In the genomic region with DNA sequence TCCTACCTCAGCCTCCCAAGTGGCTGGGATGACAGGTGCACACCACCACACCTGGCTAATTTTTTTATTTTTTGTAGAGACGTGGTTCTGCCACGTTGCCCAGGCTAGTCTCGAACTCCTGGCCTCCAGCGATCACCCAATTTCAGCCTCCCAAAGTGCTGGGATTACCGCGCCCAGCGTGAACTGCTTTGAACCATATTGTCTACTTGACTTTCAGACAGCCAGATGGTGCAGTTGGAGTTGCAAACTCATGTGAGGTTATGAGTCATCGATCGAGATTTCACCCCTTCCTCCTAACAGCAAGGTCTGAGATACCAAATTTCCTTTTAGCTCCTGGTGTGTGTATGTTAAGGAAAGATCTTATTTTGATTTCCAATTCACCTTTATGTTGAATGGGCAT, we compare ENCODE assay signal across 12 cellular contexts. TPM values are rescaled to one million over a fixed set of nuclear protein-coding genes. Genes with fewer than 3 reads are reported as not detected.
DNase-seq lines count a peak whose midpoint lies in the region; ATAC-seq and TF ChIP-seq lines count a peak whose summit lies in the region.
"Had no signal": no experiment of that assay in that cellular context is flagged by ENCODE, and none has a peak within 500 bp of the region (broad histone marks: within the 10 kb centered on the region; RNA-seq: fewer than 3 reads in every experiment).

No MANE protein-coding gene starts in this region.

- no peak overlapping the region for H3K4me3 Mint-ChIP-seq in activated CD8-positive, alpha-beta memory T cell treated with anti-CD3 and anti-CD28 coated beads, Interleukin-2, amount 10 ng/mL, durations not matched to agents 7 days and 5 days
- H3K4me3 Mint-ChIP-seq in activated CD8-positive, alpha-beta T cell treated with anti-CD3 and anti-CD28 coated beads for 36 hours, result no peak overlapping the region
- no peak overlapping the region for H3K4me3 Mint-ChIP-seq in endodermal cell
- H3K4me3 Mint-ChIP-seq: memory B cell; stimulated activated naive B cell treated with anti-CD40 and anti-IgM and Interleukin-4, amounts not matched to agents 10 μg/mL and 1 μg/mL and 100 μg/mL, for 72 hours had no signal

- no peak for TF ChIP-seq CTCF in activated CD8-positive, alpha-beta T cell treated with anti-CD3 and anti-CD28 coated beads for 36 hours (IDR thresholded peaks at IDR 0.05)
- no peak for TF ChIP-seq CTCF in endodermal cell (conservative IDR thresholded peaks at IDR 0.05)

- H3K27me3 Mint-ChIP-seq in activated CD8-positive, alpha-beta memory T cell treated with anti-CD3 and anti-CD28 coated beads, Interleukin-2, amount 10 ng/mL, durations not matched to agents 7 days and 5 days, result peaks cover 7% of the 10 kb centered on the region
- no peaks in the 10 kb centered on the region for H3K27me3 Mint-ChIP-seq in activated CD8-positive, alpha-beta T cell treated with anti-CD3 and anti-CD28 coated beads for 36 hours
- peaks cover 10% of the 10 kb centered on the region for H3K27me3 Mint-ChIP-seq in endodermal cell (ENCODE audit: insufficient read depth)
- H3K27me3 Mint-ChIP-seq: memory B cell had no signal

- H3K27ac Mint-ChIP-seq in activated CD8-positive, alpha-beta memory T cell treated with anti-CD3 and anti-CD28 coated beads, Interleukin-2, amount 10 ng/mL, durations not matched to agents 7 days and 5 days, result peak overlapping the region; percentile 37
- H3K27ac Mint-ChIP-seq in activated CD8-positive, alpha-beta T cell treated with anti-CD3 and anti-CD28 coated beads for 36 hours, result peak overlapping the region; percentile 8
- no peak overlapping the region for H3K27ac Mint-ChIP-seq in endodermal cell
- H3K27ac Mint-ChIP-seq: memory B cell; stimulated activated naive B cell treated with anti-CD40 and anti-IgM and Interleukin-4, amounts not matched to agents 10 μg/mL and 1 μg/mL and 100 μg/mL, for 72 hours had no signal

- H3K9me3 Mint-ChIP-seq in activated CD8-positive, alpha-beta memory T cell treated with anti-CD3 and anti-CD28 coated beads, Interleukin-2, amount 10 ng/mL, durations not matched to agents 7 days and 5 days (ENCODE audit: low read depth), result no peaks in the 10 kb centered on the region
- H3K9me3 Mint-ChIP-seq in activated CD8-positive, alpha-beta T cell treated with anti-CD3 and anti-CD28 coated beads for 36 hours, result no peaks in the 10 kb centered on the region
- no peaks in the 10 kb centered on the region for H3K9me3 Mint-ChIP-seq in endodermal cell
- H3K9me3 Mint-ChIP-seq: memory B cell; stimulated activated naive B cell treated with anti-CD40 and anti-IgM and Interleukin-4, amounts not matched to agents 10 μg/mL and 1 μg/mL and 100 μg/mL, for 72 hours had no signal

- H3K4me3 ChIP-seq in endodermal cell (ENCODE audit: low read length), result no peak overlapping the region

- H3K4me1 ChIP-seq in endodermal cell (ENCODE audit: control insufficient read depth, insufficient read depth, low read length), result no peaks in the 10 kb centered on the region

- peaks cover 24% of the 10 kb centered on the region for H3K4me1 Mint-ChIP-seq in activated CD8-positive, alpha-beta memory T cell treated with anti-CD3 and anti-CD28 coated beads, Interleukin-2, amount 10 ng/mL, durations not matched to agents 7 days and 5 days
- peaks cover 27% of the 10 kb centered on the region for H3K4me1 Mint-ChIP-seq in activated CD8-positive, alpha-beta T cell treated with anti-CD3 and anti-CD28 coated beads for 36 hours (ENCODE audit: low read depth)
- H3K4me1 Mint-ChIP-seq in endodermal cell, result peaks cover 17% of the 10 kb centered on the region

- WGBS in endodermal cell (ENCODE audit: insufficient coverage in 1 of 2, insufficient read length in 1 of 2), 2 experiments, result 88 to 98% methylated on average over 7 to 8 of the region's 9 CpGs

- no peak overlapping the region for H3K9ac ChIP-seq in endodermal cell (ENCODE audit: extremely low read depth, low read length, poor library complexity, severe bottlenecking)

- H3K9me3 ChIP-seq in endodermal cell (ENCODE audit: control insufficient read depth, low read length), result no peaks in the 10 kb centered on the region

- intact Hi-C loops in activated CD8-positive, alpha-beta T cell treated with anti-CD3 and anti-CD28 coated beads for 36 hours (cut with micrococcal nuclease), result no loop called here

- CTCF ChIA-PET in activated CD8-positive, alpha-beta memory T cell treated with anti-CD3 and anti-CD28 coated beads, Interleukin-2, amount 10 ng/mL, durations not matched to agents 7 days and 5 days (lab: Charles Lee), result interaction anchor here (0.9 to 5.5 kb wide), 5 partner anchors 8 to 50 kb away, joined by 3 to 40 read pairs (median 5); no protein-coding TSS in a partner anchor
- CTCF ChIA-PET in activated CD8-positive, alpha-beta T cell treated with anti-CD3 and anti-CD28 coated beads for 36 hours (lab: Charles Lee), result interaction anchor here (0.8 to 2.9 kb wide), 3 partner anchors 19 to 87 kb away, joined by 3 to 28 read pairs (median 5); no protein-coding TSS in a partner anchor

- POLR2A ChIA-PET in activated CD8-positive, alpha-beta T cell treated with anti-CD3 and anti-CD28 coated beads for 36 hours (lab: Charles Lee), result interaction anchor here (1.0 kb wide), 2 partner anchors 14 to 15 kb away, joined by 3 to 4 read pairs; no protein-coding TSS in a partner anchor

- no peak overlapping the region for H3K27ac ChIP-seq in endodermal cell (ENCODE audit: low read depth, low read length)

- DNase-seq in activated CD8-positive, alpha-beta memory T cell treated with anti-CD3 and anti-CD28 coated beads, Interleukin-2, amount 10 ng/mL, durations not matched to agents 7 days and 5 days, result peak; percentile 53
- no peak for DNase-seq in activated CD8-positive, alpha-beta memory T cell treated with anti-CD3 and anti-CD28 coated beads, Interleukin-2, amount 50 U/mL, for 48 hours
- DNase-seq in activated CD8-positive, alpha-beta T cell treated with anti-CD3 and anti-CD28 coated beads for 36 hours, result peak; percentile 53
- DNase-seq in non-pigmented ciliary epithelial cell (ENCODE audit: low read depth) (peak; percentile 67), endodermal cell (no peak)
- DNase-seq: amniotic stem cell; H7; NCI-H748 treated with DMSO at 0.1 percent for 48 hours; stimulated activated naive B cell treated with anti-CD40 and anti-IgM and Interleukin-4, amounts not matched to agents 10 μg/mL and 1 μg/mL and 100 μg/mL, for 72 hours had no signal

- ATAC-seq in activated CD8-positive, alpha-beta memory T cell treated with anti-CD3 and anti-CD28 coated beads, Interleukin-2, amount 10 ng/mL, durations not matched to agents 7 days and 5 days, result no peak
- no peak for ATAC-seq in activated CD8-positive, alpha-beta T cell treated with anti-CD3 and anti-CD28 coated beads for 36 hours
- ATAC-seq in HG03159 (IDR thresholded peaks at IDR 0.05; ENCODE audit: unreplicated experiment), result no peak
- ATAC-seq: stimulated activated naive B cell treated with anti-CD40 and anti-IgM and Interleukin-4, amounts not matched to agents 10 μg/mL and 1 μg/mL and 100 μg/mL, for 72 hours had no signal

- H3K36me3 Mint-ChIP-seq in activated CD8-positive, alpha-beta memory T cell treated with anti-CD3 and anti-CD28 coated beads, Interleukin-2, amount 10 ng/mL, durations not matched to agents 7 days and 5 days, result no peaks in the 10 kb centered on the region
- H3K36me3 Mint-ChIP-seq in activated CD8-positive, alpha-beta T cell treated with anti-CD3 and anti-CD28 coated beads for 36 hours (ENCODE audit: low read depth), result no peaks in the 10 kb centered on the region
- H3K36me3 Mint-ChIP-seq in endodermal cell (ENCODE audit: low read depth), result peaks cover 6% of the 10 kb centered on the region
- H3K36me3 Mint-ChIP-seq: memory B cell; stimulated activated naive B cell treated with anti-CD40 and anti-IgM and Interleukin-4, amounts not matched to agents 10 μg/mL and 1 μg/mL and 100 μg/mL, for 72 hours had no signal

- H3K27me3 ChIP-seq in endodermal cell (ENCODE audit: control insufficient read depth, insufficient read depth, low read length, poor library complexity, severe bottlenecking), result no peaks in the 10 kb centered on the region

- no peaks in the 10 kb centered on the region for H3K36me3 ChIP-seq in endodermal cell (ENCODE audit: control insufficient read depth, insufficient read depth, low read length)

RNA-seq across cellular contexts. Expression of a gene that starts 2.7 kb away (rescaled TPM):
- 1 to 10 TPM; 1.5 to 2.1 TPM for total RNA-seq in activated CD8-positive, alpha-beta memory T cell treated with anti-CD3 and anti-CD28 coated beads, Interleukin-2, amount 10 ng/mL, durations not matched to agents 7 days and 5 days
- total RNA-seq in activated CD8-positive, alpha-beta T cell treated with anti-CD3 and anti-CD28 coated beads for 36 hours, result 1 to 10 TPM; 3.5 to 3.6 TPM
- total RNA-seq in endodermal cell, result 10 to 100 TPM; 11.8 to 16.9 TPM
- 15.4 TPM for polyA plus RNA-seq in endodermal cell (2013, experiment 1 of 2)
- polyA plus RNA-seq in endodermal cell (2013, experiment 2 of 2), result 12.7 TPM

RNA-seq across cellular contexts. Expression of a gene that starts 12.3 kb away (rescaled TPM):
- total RNA-seq in activated CD8-positive, alpha-beta memory T cell treated with anti-CD3 and anti-CD28 coated beads, Interleukin-2, amount 10 ng/mL, durations not matched to agents 7 days and 5 days, result not detected
- total RNA-seq in activated CD8-positive, alpha-beta T cell treated with anti-CD3 and anti-CD28 coated beads for 36 hours, result not detected
- not detected for total RNA-seq in endodermal cell
- not detected for polyA plus RNA-seq in endodermal cell (2013, experiment 1 of 2)
- polyA plus RNA-seq in endodermal cell (2013, experiment 2 of 2), result not detected
- total RNA-seq: H7 had no signal
- polyA plus RNA-seq: BJ had no signal

RNA-seq across cellular contexts. Expression of a gene that starts 24.6 kb away (rescaled TPM):
- not detected for total RNA-seq in activated CD8-positive, alpha-beta memory T cell treated with anti-CD3 and anti-CD28 coated beads, Interleukin-2, amount 10 ng/mL, durations not matched to agents 7 days and 5 days
- not detected for total RNA-seq in activated CD8-positive, alpha-beta T cell treated with anti-CD3 and anti-CD28 coated beads for 36 hours
- total RNA-seq in endodermal cell, result 1 to 10 TPM; 3.5 to 4.8 TPM
- polyA plus RNA-seq in endodermal cell (2013, experiment 1 of 2), result 2.2 TPM
- polyA plus RNA-seq in endodermal cell (2013, experiment 2 of 2), result 2.0 TPM
- total RNA-seq: H7 had no signal

RNA-seq across cellular contexts. Expression of a gene that starts 38.4 kb away (rescaled TPM):
- total RNA-seq in activated CD8-positive, alpha-beta memory T cell treated with anti-CD3 and anti-CD28 coated beads, Interleukin-2, amount 10 ng/mL, durations not matched to agents 7 days and 5 days, result 10 to 100 TPM; 59.3 to 65.4 TPM
- 10 to 100 TPM; 58.0 to 58.9 TPM for total RNA-seq in activated CD8-positive, alpha-beta T cell treated with anti-CD3 and anti-CD28 coated beads for 36 hours
- 100 to 1,000 TPM; 121 to 132 TPM for total RNA-seq in endodermal cell
- 79.1 TPM for polyA plus RNA-seq in endodermal cell (2013, experiment 1 of 2)
- 76.6 TPM for polyA plus RNA-seq in endodermal cell (2013, experiment 2 of 2)

RNA-seq across cellular contexts. Expression of a gene that starts 53.2 kb away (rescaled TPM):
- 10 to 100 TPM; 40.4 to 51.1 TPM for total RNA-seq in activated CD8-positive, alpha-beta memory T cell treated with anti-CD3 and anti-CD28 coated beads, Interleukin-2, amount 10 ng/mL, durations not matched to agents 7 days and 5 days
- 10 to 100 TPM; 28.1 to 31.8 TPM for total RNA-seq in activated CD8-positive, alpha-beta T cell treated with anti-CD3 and anti-CD28 coated beads for 36 hours
- total RNA-seq in endodermal cell, result 10 to 100 TPM; 63.1 to 64.8 TPM
- 58.8 TPM for polyA plus RNA-seq in endodermal cell (2013, experiment 1 of 2)
- polyA plus RNA-seq in endodermal cell (2013, experiment 2 of 2), result 56.2 TPM

Comparison
In these comparisons a context has a peak if more than half of its experiments do, and no peak if none do; other contexts are left out.
1. DNase-seq: peak in activated CD8-positive, alpha-beta memory T cell treated with anti-CD3 and anti-CD28 coated beads, Interleukin-2, amount 10 ng/mL, durations not matched to agents 7 days and 5 days (single experiment), activated CD8-positive, alpha-beta T cell treated with anti-CD3 and anti-CD28 coated beads for 36 hours (single experiment) and non-pigmented ciliary epithelial cell (single experiment); none in activated CD8-positive, alpha-beta memory T cell treated with anti-CD3 and anti-CD28 coated beads, Interleukin-2, amount 50 U/mL, for 48 hours (single experiment) and endodermal cell (single experiment).
2. RNA of a gene that starts 24.6 kb away (total RNA-seq): 3.5 to 4.8 TPM in endodermal cell; not detected in activated CD8-positive, alpha-beta memory T cell treated with anti-CD3 and anti-CD28 coated beads, Interleukin-2, amount 10 ng/mL, durations not matched to agents 7 days and 5 days and not detected in activated CD8-positive, alpha-beta T cell treated with anti-CD3 and anti-CD28 coated beads for 36 hours; every median in the first group is over 4 times any median in the second.